Comparison of ENCODE assay signal across 21 cellular contexts in genomic region chr3:171528102-171528501, GRCh38.
"Had no signal": no experiment of that assay in that cellular context is flagged by ENCODE, and none has a peak within 500 bp of the region (broad histone marks: within the 10 kb centered on the region; RNA-seq: fewer than 3 reads in every experiment).

No MANE protein-coding gene starts in this region.

- H3K27ac ChIP-seq: body of pancreas, coronary artery, foreskin keratinocyte, right atrium auricular region, skin epidermis, suprapubic skin, transverse colon had no signal

- H3K4me1 ChIP-seq: body of pancreas, foreskin keratinocyte, right atrium auricular region, suprapubic skin, transverse colon had no signal

- FAIRE-seq: endometrium had no signal

- DNase-seq: activated CD4-positive, alpha-beta T cell treated with anti-CD3 and anti-CD28 coated beads for 36 hours; activated CD4-positive, alpha-beta T cell treated with anti-CD3 and anti-CD28 coated beads, Interleukin-2, amount 50 U/mL, for 48 hours; activated naive CD8-positive, alpha-beta T cell treated with anti-CD3 and anti-CD28 coated beads for 36 hours; body of pancreas; foreskin keratinocyte; glutamatergic neuron; hippocampal formation; islet precursor cell; left colon; midbrain; stimulated activated naive CD8-positive, alpha-beta T cell treated with anti-CD3 and anti-CD28 coated beads, Interleukin-15, amount 100 ng/mL, for 72 hours; T-cell; transverse colon had no signal

- ATAC-seq: activated CD4-positive, alpha-beta T cell treated with anti-CD3 and anti-CD28 coated beads for 36 hours; body of pancreas; foreskin keratinocyte; left colon; stimulated activated naive CD8-positive, alpha-beta T cell treated with anti-CD3 and anti-CD28 coated beads, Interleukin-15, amount 100 ng/mL, for 72 hours; T-cell; WTC11 had no signal

- H3K9me3 Mint-ChIP-seq: activated naive CD8-positive, alpha-beta T cell treated with anti-CD3 and anti-CD28 coated beads for 36 hours; central memory CD8-positive, alpha-beta T cell; stimulated activated naive CD8-positive, alpha-beta T cell treated with anti-CD3 and anti-CD28 coated beads, Interleukin-15, amount 100 ng/mL, for 72 hours; T-cell; WTC11 had no signal

- H3K27me3 ChIP-seq: body of pancreas, foreskin keratinocyte, right atrium auricular region, suprapubic skin, transverse colon had no signal

- H3K4me3 Mint-ChIP-seq: activated CD4-positive, alpha-beta T cell treated with anti-CD3 and anti-CD28 coated beads for 36 hours; activated naive CD8-positive, alpha-beta T cell treated with anti-CD3 and anti-CD28 coated beads for 36 hours; central memory CD8-positive, alpha-beta T cell; stimulated activated naive CD8-positive, alpha-beta T cell treated with anti-CD3 and anti-CD28 coated beads, Interleukin-15, amount 100 ng/mL, for 72 hours; T-cell; WTC11 had no signal

- H3K27ac Mint-ChIP-seq: activated CD4-positive, alpha-beta T cell treated with anti-CD3 and anti-CD28 coated beads for 36 hours; activated naive CD8-positive, alpha-beta T cell treated with anti-CD3 and anti-CD28 coated beads for 36 hours; stimulated activated naive CD8-positive, alpha-beta T cell treated with anti-CD3 and anti-CD28 coated beads, Interleukin-15, amount 100 ng/mL, for 72 hours; T-cell; WTC11 had no signal

- H3K36me3 ChIP-seq: right atrium auricular region, suprapubic skin, transverse colon had no signal

- H3K4me3 ChIP-seq: body of pancreas, coronary artery, lung, right atrium auricular region, skin epidermis, suprapubic skin, transverse colon had no signal

- H3K4me1 Mint-ChIP-seq: central memory CD8-positive, alpha-beta T cell had no signal

- H3K36me3 Mint-ChIP-seq: activated naive CD8-positive, alpha-beta T cell treated with anti-CD3 and anti-CD28 coated beads for 36 hours; T-cell; WTC11 had no signal

- H3K9me3 ChIP-seq: body of pancreas, right atrium auricular region, suprapubic skin, transverse colon had no signal
